27 cellular contexts compared by ENCODE assay signal in the genomic region with DNA sequence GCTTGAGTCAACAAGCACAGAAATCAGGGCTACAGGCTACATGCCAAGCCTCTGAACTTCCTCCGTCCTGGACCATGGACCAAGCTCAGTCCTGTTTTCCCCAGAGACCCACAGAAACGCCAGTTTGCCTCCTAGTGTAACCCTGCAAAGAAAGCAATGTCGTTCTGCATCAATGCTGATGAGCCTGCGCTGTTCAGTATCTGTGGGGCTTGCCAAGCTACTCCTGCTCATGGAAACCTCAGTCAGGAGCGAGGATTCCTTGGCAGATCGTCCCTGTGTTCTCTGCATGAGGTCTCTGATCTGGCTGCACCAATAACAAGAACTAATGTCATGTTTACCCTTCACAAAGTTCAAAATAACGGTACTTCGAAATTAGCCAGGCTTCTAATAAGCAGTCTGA.
A peak's percentile ranks its signal among the peaks of the same experiment; 100 is the strongest.
DNase-seq lines count a peak whose midpoint lies in the region; ATAC-seq and TF ChIP-seq lines count a peak whose summit lies in the region.
"Had no signal": no experiment of that assay in that cellular context is flagged by ENCODE, and none has a peak within 500 bp of the region (broad histone marks: within the 10 kb centered on the region; RNA-seq: fewer than 3 reads in every experiment).

No MANE protein-coding gene starts in this region.

- H3K4me3 ChIP-seq in BLaER1 (peak overlapping the region; percentile 44; the same call in 1 of the 2 replicates), osteoblast (ENCODE audit: insufficient read depth, low read length) (no peak overlapping the region)
- H3K4me3 ChIP-seq: A549, Peyer's patch had no signal

- no peak overlapping the region for H3K27ac Mint-ChIP-seq in stimulated activated effector memory CD8-positive, alpha-beta T cell treated with anti-CD3 and anti-CD28 coated beads, Interleukin-12 subunit alpha, Interleukin-12 subunit beta, amount 100 ng/mL, for 72 hours
- H3K27ac Mint-ChIP-seq: activated CD4-positive, alpha-beta memory T cell treated with anti-CD3 and anti-CD28 coated beads, Interleukin-2, amount 10 ng/mL, durations not matched to agents 7 days and 5 days; activated naive CD4-positive, alpha-beta T cell treated with anti-CD3 and anti-CD28 coated beads for 36 hours; CD8-positive, alpha-beta memory T cell; immature natural killer cell had no signal

- H3K36me3 ChIP-seq in BLaER1 = no peaks in the 10 kb centered on the region
- H3K36me3 ChIP-seq in osteoblast (ENCODE audit: insufficient read depth, low read length) = no peaks in the 10 kb centered on the region
- H3K36me3 ChIP-seq: Peyer's patch had no signal

- no peaks in the 10 kb centered on the region for H3K79me2 ChIP-seq in osteoblast (ENCODE audit: insufficient read depth, low read length)
- H3K79me2 ChIP-seq: parathyroid adenoma had no signal

- no peaks in the 10 kb centered on the region for H4K20me1 ChIP-seq in BLaER1
- H4K20me1 ChIP-seq in osteoblast (ENCODE audit: insufficient read depth, low read length) = no peaks in the 10 kb centered on the region

- H3K36me3 Mint-ChIP-seq in stimulated activated effector memory CD8-positive, alpha-beta T cell treated with anti-CD3 and anti-CD28 coated beads, Interleukin-12 subunit alpha, Interleukin-12 subunit beta, amount 100 ng/mL, for 72 hours = no peaks in the 10 kb centered on the region
- H3K36me3 Mint-ChIP-seq: brain; CD8-positive, alpha-beta memory T cell; immature natural killer cell had no signal

- H3K4me2 ChIP-seq in BLaER1 (peak overlapping the region; percentile 85), osteoblast (ENCODE audit: insufficient read depth, low read length) (peak overlapping the region; percentile 30)
- H3K4me2 ChIP-seq: A549 had no signal

- H3K9ac ChIP-seq in BLaER1 = peak overlapping the region; percentile 32; the same call in 1 of the 2 replicates
- H3K9ac ChIP-seq: parathyroid adenoma had no signal

- H3K9me3 ChIP-seq in BLaER1 (no peaks in the 10 kb centered on the region), osteoblast (ENCODE audit: low read depth, low read length) (no peaks in the 10 kb centered on the region)
- H3K9me3 ChIP-seq: A549, Peyer's patch had no signal

- no peak for ATAC-seq in stimulated activated effector memory CD8-positive, alpha-beta T cell treated with anti-CD3 and anti-CD28 coated beads, Interleukin-12 subunit alpha, Interleukin-12 subunit beta, amount 100 ng/mL, for 72 hours
- ATAC-seq: A549, left cardiac atrium had no signal

- H3K4me1 ChIP-seq in BLaER1 (peaks cover 35% of the 10 kb centered on the region), osteoblast (ENCODE audit: insufficient read depth, low read length) (no peaks in the 10 kb centered on the region)
- H3K4me1 ChIP-seq: A549, parathyroid adenoma, Peyer's patch had no signal

- H3K4me3 Mint-ChIP-seq in stimulated activated effector memory CD8-positive, alpha-beta T cell treated with anti-CD3 and anti-CD28 coated beads, Interleukin-12 subunit alpha, Interleukin-12 subunit beta, amount 100 ng/mL, for 72 hours = no peak overlapping the region
- H3K4me3 Mint-ChIP-seq: activated CD4-positive, alpha-beta memory T cell treated with anti-CD3 and anti-CD28 coated beads, Interleukin-2, amount 10 ng/mL, durations not matched to agents 7 days and 5 days; activated naive CD4-positive, alpha-beta T cell treated with anti-CD3 and anti-CD28 coated beads for 36 hours; brain; CD8-positive, alpha-beta memory T cell; immature natural killer cell had no signal

- TF ChIP-seq CTCF in osteoblast (IDR thresholded peaks at IDR 0.05; ENCODE audit: extremely low read depth, low read depth, low read length) (no peak), GM13976 (IDR thresholded peaks at IDR 0.05; ENCODE audit: borderline replicate concordance, control extremely low read depth, extremely low read depth, insufficient read depth, missing control alignments) (no peak)

- H3K9me3 Mint-ChIP-seq in stimulated activated effector memory CD8-positive, alpha-beta T cell treated with anti-CD3 and anti-CD28 coated beads, Interleukin-12 subunit alpha, Interleukin-12 subunit beta, amount 100 ng/mL, for 72 hours = peaks cover 2% of the 10 kb centered on the region
- H3K9me3 Mint-ChIP-seq: activated CD4-positive, alpha-beta memory T cell treated with anti-CD3 and anti-CD28 coated beads, Interleukin-2, amount 10 ng/mL, durations not matched to agents 7 days and 5 days; activated naive CD4-positive, alpha-beta T cell treated with anti-CD3 and anti-CD28 coated beads for 36 hours had no signal

- peak overlapping the region; percentile 49; the same call in 1 of the 2 replicates for H3K27ac ChIP-seq in BLaER1
- no peak overlapping the region for H3K27ac ChIP-seq in osteoblast (ENCODE audit: low read depth, low read length)
- H3K27ac ChIP-seq: A549, parathyroid adenoma, Peyer's patch had no signal

- DNase-seq in NCI-H345 (lab: John Stamatoyannopoulos, UW) (peak; percentile 43), cerebellar cortex (ENCODE audit: low spot score) (peak; percentile 50), osteoblast (ENCODE audit: insufficient read length, low spot score, missing footprints) (peak; percentile 21), GM13976 (ENCODE audit: low spot score) (no peak), cardiac septum (ENCODE audit: low spot score) (no peak)
- no peak for DNase-seq in stimulated activated effector memory CD8-positive, alpha-beta T cell treated with anti-CD3 and anti-CD28 coated beads, Interleukin-12 subunit alpha, Interleukin-12 subunit beta, amount 100 ng/mL, for 72 hours (ENCODE audit: low spot score in 2 of 2)
- no peak for DNase-seq in stimulated activated CD4-positive, alpha-beta T cell treated with anti-CD3 and anti-CD28 coated beads, Interleukin-15, amount 100 ng/mL, for 24 hours
- DNase-seq: activated CD4-positive, alpha-beta memory T cell treated with anti-CD3 and anti-CD28 coated beads, Interleukin-2, amount 10 ng/mL, durations not matched to agents 7 days and 5 days; activated CD4-positive, CD25-positive, alpha-beta regulatory T cell treated with anti-CD3 and anti-CD28 coated beads, Interleukin-2, amount 50 U/mL, for 72 hours; activated CD8-positive, alpha-beta memory T cell treated with anti-CD3 and anti-CD28 coated beads, Interleukin-2, amount 50 U/mL, for 48 hours; activated naive CD4-positive, alpha-beta T cell treated with anti-CD3 and anti-CD28 coated beads for 36 hours; AML-193; CD8-positive, alpha-beta memory T cell; immature natural killer cell; left cardiac atrium; mammary epithelial cell; MV-4-11; NCI-H146; NCI-H510A; Peyer's patch; SHP77 treated with DMSO at 0.1 percent for 48 hours; small intestine; stimulated activated naive CD4-positive, alpha-beta T cell treated with Interleukin-2 at 50 U/mL for 16 hours had no signal

- intact Hi-C loops in cardiac septum (cut with DNase I) = no loop called here

- H3K27me3 ChIP-seq in BLaER1 (no peaks in the 10 kb centered on the region), osteoblast (ENCODE audit: insufficient read depth, low read length) (no peaks in the 10 kb centered on the region)
- H3K27me3 ChIP-seq: Peyer's patch had no signal

- in situ Hi-C loops in GM13976 (cut with MboI; ENCODE audit: low sequenced_read_pairs, unreplicated experiment) = loop anchor here (25.0 kb wide), 1 partner anchor 858 kb away; no protein-coding TSS in a partner anchor

- no peaks in the 10 kb centered on the region for H3K4me1 Mint-ChIP-seq in stimulated activated effector memory CD8-positive, alpha-beta T cell treated with anti-CD3 and anti-CD28 coated beads, Interleukin-12 subunit alpha, Interleukin-12 subunit beta, amount 100 ng/mL, for 72 hours
- H3K4me1 Mint-ChIP-seq: activated CD4-positive, alpha-beta memory T cell treated with anti-CD3 and anti-CD28 coated beads, Interleukin-2, amount 10 ng/mL, durations not matched to agents 7 days and 5 days; CD8-positive, alpha-beta memory T cell; immature natural killer cell had no signal

- peak overlapping the region; percentile 57 for H2AFZ ChIP-seq in osteoblast (ENCODE audit: low read length)
- H2AFZ ChIP-seq: parathyroid adenoma had no signal

Comparison
In these comparisons a context has a peak if more than half of its experiments do, and no peak if none do; other contexts are left out.
1. DNase-seq: peak in NCI-H345 (single experiment), cerebellar cortex (single experiment) and osteoblast (single experiment); none in GM13976 (single experiment), stimulated activated effector memory CD8-positive, alpha-beta T cell treated with anti-CD3 and anti-CD28 coated beads, Interleukin-12 subunit alpha, Interleukin-12 subunit beta, amount 100 ng/mL, for 72 hours (0 of 2), cardiac septum (single experiment) and stimulated activated CD4-positive, alpha-beta T cell treated with anti-CD3 and anti-CD28 coated beads, Interleukin-15, amount 100 ng/mL, for 24 hours (single experiment).